Comparison of ENCODE assay signal across 8 cellular contexts in the genomic region with DNA sequence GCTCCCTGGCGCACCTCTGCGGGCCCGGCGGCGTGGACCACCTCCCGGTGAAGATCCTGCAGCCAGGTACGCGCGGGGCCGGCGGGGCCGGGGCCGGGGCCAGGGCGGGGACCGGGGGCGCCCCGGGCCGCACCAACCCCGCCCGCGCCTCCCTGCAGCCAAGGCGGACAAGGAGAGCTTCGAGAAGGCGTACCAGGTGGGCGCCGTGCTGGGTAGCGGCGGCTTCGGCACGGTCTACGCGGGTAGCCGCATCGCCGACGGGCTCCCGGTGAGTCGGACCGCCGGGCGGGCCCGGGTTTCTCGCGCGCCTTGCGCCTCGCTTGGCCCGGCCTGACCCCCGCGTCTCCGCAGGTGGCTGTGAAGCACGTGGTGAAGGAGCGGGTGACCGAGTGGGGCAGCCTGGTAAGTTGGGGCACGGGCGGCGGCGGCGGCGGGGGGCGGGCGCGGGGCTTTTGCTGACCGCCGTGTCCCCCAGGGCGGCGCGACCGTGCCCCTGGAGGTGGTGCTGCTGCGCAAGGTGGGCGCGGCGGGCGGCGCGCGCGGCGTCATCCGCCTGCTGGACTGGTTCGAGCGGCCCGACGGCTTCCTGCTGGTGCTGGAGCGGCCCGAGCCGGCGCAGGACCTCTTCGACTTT. TPM values are rescaled to one million over a fixed set of nuclear protein-coding genes. Genes with fewer than 3 reads are reported as not detected.
DNase-seq lines count a peak whose midpoint lies in the region; ATAC-seq and TF ChIP-seq lines count a peak whose summit lies in the region.

No MANE protein-coding gene starts in this region.

- H3K9me3 ChIP-seq in HAP-1 (no peaks in the 10 kb centered on the region), WERI-Rb-1 (ENCODE audit: severe bottlenecking) (no peaks in the 10 kb centered on the region), endodermal cell (ENCODE audit: control insufficient read depth, low read length) (no peaks in the 10 kb centered on the region), mucosa of rectum (ENCODE audit: control insufficient read depth in 2 of 2, low read length in 2 of 2) (no peaks in the 10 kb centered on the region), upper lobe of right lung (no peaks in the 10 kb centered on the region)

- peaks cover 9% of the 10 kb centered on the region for H3K36me3 Mint-ChIP-seq in endodermal cell (ENCODE audit: low read depth)

- H3K4me1 ChIP-seq in HAP-1 (peaks cover 19% of the 10 kb centered on the region), endodermal cell (ENCODE audit: control insufficient read depth, insufficient read depth, low read length) (peaks cover 9% of the 10 kb centered on the region), mucosa of rectum (ENCODE audit: control insufficient read depth in 2 of 2, insufficient read depth in 2 of 2, low read length in 2 of 2) (peaks cover 31 to 41% of the 10 kb centered on the region in 2 donors), upper lobe of right lung (peaks cover 61% of the 10 kb centered on the region)

- 0 to 1% methylated on average over 30 to 89 of the region's 89 CpGs for WGBS in endodermal cell (ENCODE audit: insufficient coverage in 1 of 2, insufficient read length in 1 of 2), 2 experiments

- in situ Hi-C loops in HAP-1 (cut with MboI; ENCODE audit: low sequenced_read_pairs) = no loop called here

- H3K27me3 Mint-ChIP-seq in endodermal cell (ENCODE audit: insufficient read depth) = no peaks in the 10 kb centered on the region

- H3K27me3 ChIP-seq in HAP-1 (ENCODE audit: low read depth) (no peaks in the 10 kb centered on the region), WERI-Rb-1 (ENCODE audit: insufficient read depth, low read depth, severe bottlenecking) (no peaks in the 10 kb centered on the region), endodermal cell (ENCODE audit: control insufficient read depth, insufficient read depth, low read length, poor library complexity, severe bottlenecking) (no peaks in the 10 kb centered on the region), mucosa of rectum (ENCODE audit: control insufficient read depth in 2 of 2, insufficient read depth in 2 of 2, low read length in 2 of 2) (no peaks in the 10 kb centered on the region), upper lobe of right lung (no peaks in the 10 kb centered on the region)

- H3K4me3 Mint-ChIP-seq in endodermal cell = peak overlapping the region; percentile 83

- H3K27ac Mint-ChIP-seq in endodermal cell = peak overlapping the region; percentile 85

- intact Hi-C loops in upper lobe of right lung (cut with DNase I) = no loop called here

- no peak for DNase-seq in HAP-1 (ENCODE audit: low spot score in 2 of 2)
- peak; percentile 46 for DNase-seq in WERI-Rb-1
- peak; percentile 81 for DNase-seq in endodermal cell
- peak; percentile 81 for DNase-seq in upper lobe of right lung
- no peak for DNase-seq in NCI-H226
- DNase-seq in KG1 (lab: John Stamatoyannopoulos, UW) = no peak

- H3K36me3 ChIP-seq in HAP-1 (replicated peaks) = peaks cover 32% of the 10 kb centered on the region
- H3K36me3 ChIP-seq in WERI-Rb-1 = peaks cover 32% of the 10 kb centered on the region
- peaks cover 18% of the 10 kb centered on the region for H3K36me3 ChIP-seq in endodermal cell (ENCODE audit: control insufficient read depth, insufficient read depth, low read length)
- H3K36me3 ChIP-seq in mucosa of rectum (ENCODE audit: control insufficient read depth in 2 of 2, insufficient read depth in 2 of 2, low read length in 2 of 2) = peaks cover 21 to 26% of the 10 kb centered on the region in 2 donors
- peaks cover 36% of the 10 kb centered on the region for H3K36me3 ChIP-seq in upper lobe of right lung

- no peak for TF ChIP-seq CTCF in 22Rv1 (IDR thresholded peaks at IDR 0.05)
- no peak for TF ChIP-seq CTCF in WERI-Rb-1 (IDR thresholded peaks at IDR 0.05; ENCODE audit: low read depth, low read length)
- TF ChIP-seq CTCF in endodermal cell (conservative IDR thresholded peaks at IDR 0.05) = no peak
- TF ChIP-seq CTCF in upper lobe of right lung (IDR thresholded peaks at IDR 0.05) = no peak

- H3K27ac ChIP-seq in 22Rv1 = peak overlapping the region; percentile 98
- peak overlapping the region; percentile 86 for H3K27ac ChIP-seq in WERI-Rb-1
- no peak overlapping the region for H3K27ac ChIP-seq in endodermal cell (ENCODE audit: low read depth, low read length)
- peak overlapping the region; percentile 94 to 97 for H3K27ac ChIP-seq in mucosa of rectum (ENCODE audit: low read depth in 2 of 2, low read length in 2 of 2)
- H3K27ac ChIP-seq in upper lobe of right lung = peak overlapping the region; percentile 87

- peak overlapping the region; percentile 76 for H3K4me3 ChIP-seq in HAP-1
- peak overlapping the region; percentile 85 for H3K4me3 ChIP-seq in WERI-Rb-1 (ENCODE audit: low read depth, low read length)
- H3K4me3 ChIP-seq in endodermal cell (ENCODE audit: low read length) = peak overlapping the region; percentile 81
- peak overlapping the region; percentile 85 to 95 for H3K4me3 ChIP-seq in mucosa of rectum (ENCODE audit: low read length in 2 of 2)
- H3K4me3 ChIP-seq in upper lobe of right lung = peak overlapping the region; percentile 93

- peak overlapping the region; percentile 55 for H3K9ac ChIP-seq in endodermal cell (ENCODE audit: extremely low read depth, low read length, poor library complexity, severe bottlenecking)
- H3K9ac ChIP-seq in mucosa of rectum (ENCODE audit: low read depth in 1 of 2, low read length in 2 of 2) = peak overlapping the region; percentile 83 to 92

- no peaks in the 10 kb centered on the region for H3K9me3 Mint-ChIP-seq in endodermal cell

- ATAC-seq in upper lobe of right lung = no peak

- peaks cover 4% of the 10 kb centered on the region for H3K4me1 Mint-ChIP-seq in endodermal cell

RNA-seq across cellular contexts. Expression of gene PIM3, which starts 0.5 kb away (rescaled TPM):
- 10 to 100 TPM; 31.5 to 36.6 TPM for total RNA-seq in endodermal cell
- polyA plus RNA-seq in endodermal cell (2013, experiment 1 of 2) = 21.6 TPM
- 19.6 TPM for polyA plus RNA-seq in endodermal cell (2013, experiment 2 of 2)
- 119 TPM for total RNA-seq in upper lobe of right lung

RNA-seq across cellular contexts. Expression of gene CRELD2, which starts 42.6 kb away (rescaled TPM):
- 10 to 100 TPM; 39.8 to 62.9 TPM for total RNA-seq in endodermal cell
- polyA plus RNA-seq in endodermal cell (2013, experiment 1 of 2) = 27.1 TPM
- polyA plus RNA-seq in endodermal cell (2013, experiment 2 of 2) = 27.4 TPM
- total RNA-seq in upper lobe of right lung = 44.2 TPM

RNA-seq across cellular contexts. Expression of gene ALG12, which starts 42.8 kb away (rescaled TPM):
- total RNA-seq in endodermal cell (10 to 100 TPM; 19.7 to 26.2 TPM), upper lobe of right lung (28.1 TPM)
- polyA plus RNA-seq in endodermal cell (2013, experiment 1 of 2) = 16.2 TPM
- polyA plus RNA-seq in endodermal cell (2013, experiment 2 of 2) = 12.6 TPM

RNA-seq across cellular contexts. Expression of gene IL17REL, which starts 51.5 kb away (rescaled TPM):
- under 1 TPM in 1 of 2 donors, not detected in 1; 0.15 TPM for total RNA-seq in endodermal cell
- polyA plus RNA-seq in endodermal cell (2013, experiment 1 of 2) = not detected
- polyA plus RNA-seq in endodermal cell (2013, experiment 2 of 2) = 0.12 TPM
- total RNA-seq in upper lobe of right lung = not detected

Comparison
In these comparisons a context has a peak if more than half of its experiments do, and no peak if none do; other contexts are left out.
1. DNase-seq: peak in WERI-Rb-1 (single experiment), endodermal cell (single experiment) and upper lobe of right lung (single experiment); none in HAP-1 (0 of 2), NCI-H226 (single experiment) and KG1 (single experiment).
2. Peak in every context shown above with its lines, with median percentiles within 50 percentile points of each other: H3K4me3 ChIP-seq.